ENCODE assay signal across 10 cellular contexts in the genomic region with DNA sequence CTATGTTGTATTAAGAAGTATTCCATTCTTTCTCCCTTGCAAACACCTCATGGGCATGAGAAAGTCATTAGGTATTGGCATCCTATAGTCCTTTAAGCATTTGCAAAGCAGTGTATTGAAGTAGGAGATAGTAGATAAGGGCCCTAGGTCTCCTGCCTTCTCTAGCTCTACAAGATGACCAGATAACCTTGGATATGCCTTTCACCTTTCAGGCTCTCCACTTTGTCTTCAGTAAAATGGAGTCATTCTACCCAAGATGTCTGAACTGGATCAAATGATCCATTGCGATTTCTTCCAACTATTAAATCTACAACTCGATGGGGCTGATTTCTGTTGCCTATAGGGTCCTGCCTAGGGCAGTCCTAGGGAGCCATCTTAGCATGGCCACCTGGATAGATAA.
"Had no signal": no experiment of that assay in that cellular context is flagged by ENCODE, and none has a peak within 500 bp of the region (broad histone marks: within the 10 kb centered on the region; RNA-seq: fewer than 3 reads in every experiment).

No MANE protein-coding gene starts in this region.

- H3K9me3 Mint-ChIP-seq: activated naive CD8-positive, alpha-beta T cell treated with anti-CD3 and anti-CD28 coated beads for 36 hours; nephron had no signal

- DNase-seq: activated CD4-positive, CD25-positive, alpha-beta regulatory T cell; activated effector memory CD4-positive, alpha-beta T cell treated with anti-CD3 and anti-CD28 coated beads, Interleukin-2, amount 50 U/mL, for 16 hours; activated naive CD8-positive, alpha-beta T cell treated with anti-CD3 and anti-CD28 coated beads for 36 hours; amygdala; dorsolateral prefrontal cortex; foreskin fibroblast; T-helper 1 cell; T-helper 9 cell had no signal

- H3K4me3 Mint-ChIP-seq: activated naive CD8-positive, alpha-beta T cell treated with anti-CD3 and anti-CD28 coated beads for 36 hours; nephron had no signal

- H3K27me3 ChIP-seq: dorsolateral prefrontal cortex had no signal

- H3K27me3 Mint-ChIP-seq: activated naive CD8-positive, alpha-beta T cell treated with anti-CD3 and anti-CD28 coated beads for 36 hours had no signal

- H3K36me3 Mint-ChIP-seq: activated naive CD8-positive, alpha-beta T cell treated with anti-CD3 and anti-CD28 coated beads for 36 hours had no signal

- H3K4me3 ChIP-seq: dorsolateral prefrontal cortex, lung had no signal

- H3K27ac Mint-ChIP-seq: activated naive CD8-positive, alpha-beta T cell treated with anti-CD3 and anti-CD28 coated beads for 36 hours; nephron had no signal
